ENCODE assay signal across 21 cellular contexts in genomic region chr5:160979356-160979755, GRCh38.
"Had no signal": no experiment of that assay in that cellular context is flagged by ENCODE, and none has a peak within 500 bp of the region (broad histone marks: within the 10 kb centered on the region; RNA-seq: fewer than 3 reads in every experiment).

No MANE protein-coding gene starts in this region.

- H3K27ac Mint-ChIP-seq: activated CD4-positive, alpha-beta T cell treated with anti-CD3 and anti-CD28 coated beads, Interleukin-2, amount 10 ng/mL, durations not matched to agents 7 days and 5 days; activated naive CD8-positive, alpha-beta T cell treated with anti-CD3 and anti-CD28 coated beads for 36 hours; activated T-cell treated with anti-CD3 and anti-CD28 coated beads, Interleukin-2, amount 50 U/mL, for 72 hours; natural killer cell had no signal

- H3K27me3 Mint-ChIP-seq: activated CD4-positive, alpha-beta T cell treated with anti-CD3 and anti-CD28 coated beads, Interleukin-2, amount 10 ng/mL, durations not matched to agents 7 days and 5 days had no signal

- H3K4me1 ChIP-seq: body of pancreas, esophagus squamous epithelium, left lung had no signal

- H3K36me3 ChIP-seq: esophagus squamous epithelium, left lung, transverse colon had no signal

- H3K4me1 Mint-ChIP-seq: activated CD4-positive, alpha-beta T cell treated with anti-CD3 and anti-CD28 coated beads, Interleukin-2, amount 10 ng/mL, durations not matched to agents 7 days and 5 days; natural killer cell had no signal

- DNase-seq: activated CD4-positive, alpha-beta T cell treated with anti-CD3 and anti-CD28 coated beads, Interleukin-2, amount 10 ng/mL, durations not matched to agents 7 days and 5 days; activated CD8-positive, alpha-beta memory T cell treated with anti-CD3 and anti-CD28 coated beads, Interleukin-2, amount 50 U/mL, for 48 hours; activated naive CD8-positive, alpha-beta T cell treated with anti-CD3 and anti-CD28 coated beads for 36 hours; activated T-cell treated with anti-CD3 and anti-CD28 coated beads, Interleukin-2, amount 50 U/mL, for 72 hours; amygdala; body of pancreas; central memory CD4-positive, alpha-beta T cell; cortex of kidney; effector CD8-positive, alpha-beta T cell; esophagus squamous epithelium; hippocampal formation; left lung; mammary epithelial cell; natural killer cell; stimulated activated CD4-positive, alpha-beta T cell treated with anti-CD3 and anti-CD28 coated beads, Interleukin-2, amount 100 ng/mL, for 48 hours; stimulated activated naive CD4-positive, alpha-beta T cell; substantia nigra; T-helper 9 cell; transverse colon had no signal

- H3K4me3 ChIP-seq: body of pancreas, esophagus squamous epithelium, left lung, transverse colon had no signal

- H3K4me3 Mint-ChIP-seq: activated CD4-positive, alpha-beta T cell treated with anti-CD3 and anti-CD28 coated beads, Interleukin-2, amount 10 ng/mL, durations not matched to agents 7 days and 5 days; activated naive CD8-positive, alpha-beta T cell treated with anti-CD3 and anti-CD28 coated beads for 36 hours; activated T-cell treated with anti-CD3 and anti-CD28 coated beads, Interleukin-2, amount 50 U/mL, for 72 hours; natural killer cell had no signal

- H3K9me3 ChIP-seq: body of pancreas, esophagus squamous epithelium, left lung, transverse colon had no signal

- FAIRE-seq: endothelial cell of umbilical vein, keratinocyte had no signal

- H3K9me3 Mint-ChIP-seq: activated CD4-positive, alpha-beta T cell treated with anti-CD3 and anti-CD28 coated beads, Interleukin-2, amount 10 ng/mL, durations not matched to agents 7 days and 5 days; activated naive CD8-positive, alpha-beta T cell treated with anti-CD3 and anti-CD28 coated beads for 36 hours; activated T-cell treated with anti-CD3 and anti-CD28 coated beads, Interleukin-2, amount 50 U/mL, for 72 hours had no signal

- ATAC-seq: activated T-cell treated with anti-CD3 and anti-CD28 coated beads, Interleukin-2, amount 50 U/mL, for 72 hours; body of pancreas; left lung; natural killer cell had no signal

- H3K27me3 ChIP-seq: body of pancreas, esophagus squamous epithelium, left lung, transverse colon had no signal

- H3K27ac ChIP-seq: body of pancreas, esophagus squamous epithelium, left lung, transverse colon had no signal

- H3K36me3 Mint-ChIP-seq: activated naive CD8-positive, alpha-beta T cell treated with anti-CD3 and anti-CD28 coated beads for 36 hours; natural killer cell had no signal
